ENCODE assay signal across 30 cellular contexts in genomic region chr11:65979261-65979759, GRCh38. TPM values are rescaled to one million over a fixed set of nuclear protein-coding genes. Genes with fewer than 3 reads are reported as not detected.
DNase-seq lines count a peak whose midpoint lies in the region; ATAC-seq, FAIRE-seq and TF ChIP-seq lines count a peak whose summit lies in the region.
"Had no signal": no experiment of that assay in that cellular context is flagged by ENCODE, and none has a peak within 500 bp of the region (broad histone marks: within the 10 kb centered on the region; RNA-seq: fewer than 3 reads in every experiment).

No MANE protein-coding gene starts in this region.

- peak overlapping the region; percentile 27 for H3K27ac Mint-ChIP-seq in activated CD4-positive, alpha-beta T cell treated with anti-CD3 and anti-CD28 coated beads, Interleukin-2, amount 10 ng/mL, durations not matched to agents 7 days and 5 days
- no peak overlapping the region for H3K27ac Mint-ChIP-seq in activated CD4-positive, alpha-beta T cell treated with anti-CD3 and anti-CD28 coated beads for 36 hours
- peak overlapping the region in 2 of 7 donors; percentile 40 to 54 for H3K27ac Mint-ChIP-seq in CD14-positive monocyte
- no peak overlapping the region for H3K27ac Mint-ChIP-seq in activated naive CD8-positive, alpha-beta T cell treated with anti-CD3 and anti-CD28 coated beads, Interleukin-2, amount 50 U/mL, for 24 hours
- H3K27ac Mint-ChIP-seq: CD4-positive, alpha-beta T cell; HFFc6 had no signal

- FAIRE-seq in K562 (lab: Jason Lieb, UNC) = no peak
- FAIRE-seq: G401.6 had no signal

- no peaks in the 10 kb centered on the region for H3K4me1 Mint-ChIP-seq in activated CD4-positive, alpha-beta T cell treated with anti-CD3 and anti-CD28 coated beads, Interleukin-2, amount 10 ng/mL, durations not matched to agents 7 days and 5 days
- no peaks in the 10 kb centered on the region for H3K4me1 Mint-ChIP-seq in activated CD4-positive, alpha-beta T cell treated with anti-CD3 and anti-CD28 coated beads for 36 hours
- no peaks in the 10 kb centered on the region for H3K4me1 Mint-ChIP-seq in CD14-positive monocyte
- H3K4me1 Mint-ChIP-seq in activated naive CD8-positive, alpha-beta T cell treated with anti-CD3 and anti-CD28 coated beads, Interleukin-2, amount 50 U/mL, for 24 hours = no peaks in the 10 kb centered on the region

- H3K27me3 Mint-ChIP-seq in activated CD4-positive, alpha-beta T cell treated with anti-CD3 and anti-CD28 coated beads, Interleukin-2, amount 10 ng/mL, durations not matched to agents 7 days and 5 days = no peaks in the 10 kb centered on the region
- H3K27me3 Mint-ChIP-seq in activated CD4-positive, alpha-beta T cell treated with anti-CD3 and anti-CD28 coated beads for 36 hours = no peaks in the 10 kb centered on the region
- peaks cover 0 to 4% (median 0%) of the 10 kb centered on the region in 3 donors for H3K27me3 Mint-ChIP-seq in CD14-positive monocyte (ENCODE audit: low read depth in 3 of 3)
- H3K27me3 Mint-ChIP-seq in activated naive CD8-positive, alpha-beta T cell treated with anti-CD3 and anti-CD28 coated beads, Interleukin-2, amount 50 U/mL, for 24 hours = no peaks in the 10 kb centered on the region
- H3K27me3 Mint-ChIP-seq: CD4-positive, alpha-beta T cell had no signal

- no peak for ATAC-seq in activated CD4-positive, alpha-beta T cell treated with anti-CD3 and anti-CD28 coated beads for 36 hours
- ATAC-seq in K562 = no peak
- no peak for ATAC-seq in activated naive CD8-positive, alpha-beta T cell treated with anti-CD3 and anti-CD28 coated beads, Interleukin-2, amount 50 U/mL, for 24 hours

- no peaks in the 10 kb centered on the region for H3K27me3 ChIP-seq in K562 (ENCODE audit: control insufficient read depth in 2 of 2, insufficient read depth in 2 of 2, low read length in 2 of 2)
- H3K27me3 ChIP-seq in osteoblast (ENCODE audit: insufficient read depth, low read length) = no peaks in the 10 kb centered on the region

- TSS peak; percentile 26 for BruUV-seq in K562 (replicated peaks; lab: Mats Ljungman, UMichigan)

- POLR2A ChIA-PET in activated CD4-positive, alpha-beta T cell treated with anti-CD3 and anti-CD28 coated beads, Interleukin-2, amount 10 ng/mL, durations not matched to agents 7 days and 5 days (lab: Charles Lee) = no interaction called here
- POLR2A ChIA-PET in activated CD4-positive, alpha-beta T cell treated with anti-CD3 and anti-CD28 coated beads for 36 hours (lab: Charles Lee) = no interaction called here
- POLR2A ChIA-PET in K562 (lab: Yijun Ruan, JAX) = interaction anchor here (0.5 to 1.0 kb wide), 2 partner anchors 85 to 108 kb away, joined by 3 read pairs; no protein-coding TSS in a partner anchor

- H2AFZ ChIP-seq in K562 (ENCODE audit: low read depth, low read length) (no peak overlapping the region), osteoblast (ENCODE audit: low read length) (no peak overlapping the region)

- no peak for TF ChIP-seq RAD21 in K562 (CRISPR knock-in tag; conservative IDR thresholded peaks at IDR 0.05 in 1 of 2, IDR thresholded peaks at IDR 0.05 in 1 of 2)

- H3K4me1 ChIP-seq in K562 (replicated peaks in 1 of 2; ENCODE audit: control insufficient read depth in 2 of 2, insufficient read depth in 2 of 2, low read length in 2 of 2) (peaks cover 0 to 26% of the 10 kb centered on the region in 2 experiments; a peak in 2 of 5 replicates), osteoblast (ENCODE audit: insufficient read depth, low read length) (no peaks in the 10 kb centered on the region)
- H3K4me1 ChIP-seq: HAP-1 had no signal

- intact Hi-C loops in activated CD4-positive, alpha-beta T cell treated with anti-CD3 and anti-CD28 coated beads for 36 hours (cut with DNase I, micrococcal nuclease) = no loop called here
- intact Hi-C loops in CD14-positive monocyte (cut with micrococcal nuclease) (no loop called here), K562 (cut with micrococcal nuclease) (no loop called here)

- H3K4me3 ChIP-seq in K562 (no peak overlapping the region), osteoblast (ENCODE audit: insufficient read depth, low read length) (no peak overlapping the region)
- H3K4me3 ChIP-seq: HAP-1 had no signal

- H3K9me3 ChIP-seq in K562 (replicated peaks; ENCODE audit: control insufficient read depth, insufficient read depth, low read depth, low read length) (no peaks in the 10 kb centered on the region), osteoblast (ENCODE audit: low read depth, low read length) (no peaks in the 10 kb centered on the region)
- H3K9me3 ChIP-seq: HAP-1 had no signal

- in situ Hi-C loops in K562 (cut with MboI) = no loop called here

- H4K20me1 ChIP-seq in K562 (replicated peaks; ENCODE audit: control insufficient read depth, insufficient read depth, low read length) (no peaks in the 10 kb centered on the region), osteoblast (ENCODE audit: insufficient read depth, low read length) (no peaks in the 10 kb centered on the region)

- DNase-seq in activated CD4-positive, alpha-beta T cell treated with anti-CD3 and anti-CD28 coated beads, Interleukin-2, amount 10 ng/mL, durations not matched to agents 7 days and 5 days = no peak
- no peak for DNase-seq in activated CD4-positive, alpha-beta T cell treated with anti-CD3 and anti-CD28 coated beads for 36 hours
- DNase-seq in CD14-positive monocyte (ENCODE audit: low spot score) (peak; percentile 32), K562 (ENCODE audit: extremely low read depth in 1 of 4, low spot score in 3 of 4) (no peak), osteoblast (ENCODE audit: insufficient read length, low spot score, missing footprints) (peak; percentile 18), Kasumi-1 (lab: John Stamatoyannopoulos, UW) (no peak), SHP77 (lab: John Stamatoyannopoulos, UW) (no peak)
- no peak for DNase-seq in activated naive CD8-positive, alpha-beta T cell treated with anti-CD3 and anti-CD28 coated beads, Interleukin-2, amount 50 U/mL, for 24 hours
- DNase-seq: 8988T; CD4-positive, alpha-beta T cell; COR-L47; DMS53; GOT3; HFFc6; IMR-90; NCI-H1048; NCI-H1417 treated with DMSO at 0.1 percent for 48 hours; NCI-H187; NCI-H2081 treated with DMSO at 0.1 percent for 48 hours; NCI-H2171; NCI-H345; NCI-H510A treated with DMSO at 0.1 percent for 48 hours; NCI-H748 treated with DMSO at 0.1 percent for 48 hours; SHP77 treated with DMSO at 0.1 percent for 48 hours; SW 1271 had no signal

- H3K36me3 Mint-ChIP-seq in activated CD4-positive, alpha-beta T cell treated with anti-CD3 and anti-CD28 coated beads, Interleukin-2, amount 10 ng/mL, durations not matched to agents 7 days and 5 days (ENCODE audit: low read depth) = peaks cover 29% of the 10 kb centered on the region
- peaks cover 26% of the 10 kb centered on the region for H3K36me3 Mint-ChIP-seq in activated CD4-positive, alpha-beta T cell treated with anti-CD3 and anti-CD28 coated beads for 36 hours (ENCODE audit: low read depth)
- H3K36me3 Mint-ChIP-seq in CD14-positive monocyte = peaks cover 41 to 61% of the 10 kb centered on the region in 2 donors
- H3K36me3 Mint-ChIP-seq in activated naive CD8-positive, alpha-beta T cell treated with anti-CD3 and anti-CD28 coated beads, Interleukin-2, amount 50 U/mL, for 24 hours (ENCODE audit: low read depth) = peaks cover 6% of the 10 kb centered on the region

- CTCF ChIA-PET in activated CD4-positive, alpha-beta T cell treated with anti-CD3 and anti-CD28 coated beads, Interleukin-2, amount 10 ng/mL, durations not matched to agents 7 days and 5 days (lab: Charles Lee) = interaction anchor here (1.1 to 2.2 kb wide), 5 partner anchors 9 to 273 kb away, joined by 3 to 11 read pairs (median 3); partner anchors contain the start of genes FIBP and MUS81
- CTCF ChIA-PET in activated CD4-positive, alpha-beta T cell treated with anti-CD3 and anti-CD28 coated beads for 36 hours (lab: Charles Lee) = no interaction called here
- CTCF ChIA-PET in K562 (lab: Yijun Ruan, JAX; ENCODE audit: low intra/inter-chr PET ratio) = no interaction called here

- peaks cover 39% of the 10 kb centered on the region; the same call in 2 of the 3 replicates for H3K36me3 ChIP-seq in K562 (ENCODE audit: control insufficient read depth, insufficient read depth, low read length)
- peaks cover 43% of the 10 kb centered on the region for H3K36me3 ChIP-seq in osteoblast (ENCODE audit: insufficient read depth, low read length)

- H3K79me2 ChIP-seq in K562 (ENCODE audit: control insufficient read depth, insufficient read depth, low read length) (no peaks in the 10 kb centered on the region), osteoblast (ENCODE audit: insufficient read depth, low read length) (no peaks in the 10 kb centered on the region)

- TF ChIP-seq POLR2A in K562 (conservative IDR thresholded peaks at IDR 0.05) = no peak

- no peaks in the 10 kb centered on the region for H3K9me3 Mint-ChIP-seq in activated CD4-positive, alpha-beta T cell treated with anti-CD3 and anti-CD28 coated beads, Interleukin-2, amount 10 ng/mL, durations not matched to agents 7 days and 5 days
- no peaks in the 10 kb centered on the region for H3K9me3 Mint-ChIP-seq in activated CD4-positive, alpha-beta T cell treated with anti-CD3 and anti-CD28 coated beads for 36 hours (ENCODE audit: low read depth)
- H3K9me3 Mint-ChIP-seq in CD14-positive monocyte = no peaks in the 10 kb centered on the region
- H3K9me3 Mint-ChIP-seq in activated naive CD8-positive, alpha-beta T cell treated with anti-CD3 and anti-CD28 coated beads, Interleukin-2, amount 50 U/mL, for 24 hours = no peaks in the 10 kb centered on the region
- H3K9me3 Mint-ChIP-seq: CD4-positive, alpha-beta T cell; HFFc6 had no signal

- no peaks in the 10 kb centered on the region for H3K9me1 ChIP-seq in K562 (ENCODE audit: control insufficient read depth, insufficient read depth, low read length)

- TF ChIP-seq EP300 in K562 (IDR thresholded peaks at IDR 0.05; ENCODE audit: low read length) = no peak

- WGBS in K562 (ENCODE audit: insufficient coverage, low coverage, missing lambda C conversion rate) = 84% methylated on average over 10 of the region's 10 CpGs

- no peak overlapping the region for H3K4me2 ChIP-seq in K562 (ENCODE audit: insufficient read depth, low read length)
- H3K4me2 ChIP-seq in osteoblast (ENCODE audit: insufficient read depth, low read length) = no peak overlapping the region
- H3K4me2 ChIP-seq: KMS-11 had no signal

- TF ChIP-seq CTCF in CD14-positive monocyte (IDR thresholded peaks at IDR 0.05) (no peak), K562 (IDR thresholded peaks at IDR 0.05 in 2 of 3, conservative IDR thresholded peaks at IDR 0.05 in 1 of 3; ENCODE audit: insufficient read depth in 2 of 3, low read depth in 1 of 3, low read length in 3 of 3) (no peak), osteoblast (IDR thresholded peaks at IDR 0.05; ENCODE audit: extremely low read depth, low read depth, low read length) (no peak)

- 0 out of 4 replicates have a peak overlapping the region, but pooled peaks of 1 of the 2 experiments have one; percentile 32 for H3K9ac ChIP-seq in K562 (ENCODE audit: insufficient read depth in 1 of 2, low read depth in 2 of 2, low read length in 2 of 2)
- H3K9ac ChIP-seq: KMS-11 had no signal

- H3K4me3 Mint-ChIP-seq in activated CD4-positive, alpha-beta T cell treated with anti-CD3 and anti-CD28 coated beads, Interleukin-2, amount 10 ng/mL, durations not matched to agents 7 days and 5 days = no peak overlapping the region
- no peak overlapping the region for H3K4me3 Mint-ChIP-seq in activated CD4-positive, alpha-beta T cell treated with anti-CD3 and anti-CD28 coated beads for 36 hours
- H3K4me3 Mint-ChIP-seq in CD14-positive monocyte = no peak overlapping the region
- no peak overlapping the region for H3K4me3 Mint-ChIP-seq in activated naive CD8-positive, alpha-beta T cell treated with anti-CD3 and anti-CD28 coated beads, Interleukin-2, amount 50 U/mL, for 24 hours
- H3K4me3 Mint-ChIP-seq: CD4-positive, alpha-beta T cell; HFFc6 had no signal

- no peak overlapping the region for H3K27ac ChIP-seq in K562 (ENCODE audit: extremely low read depth, low read depth, low read length)
- H3K27ac ChIP-seq in osteoblast (ENCODE audit: low read depth, low read length) = no peak overlapping the region
- H3K27ac ChIP-seq: KMS-11 had no signal

RNA-seq across cellular contexts. Expression of gene SART1, which starts 17.8 kb away (rescaled TPM):
- total RNA-seq in activated CD4-positive, alpha-beta T cell treated with anti-CD3 and anti-CD28 coated beads, Interleukin-2, amount 10 ng/mL, durations not matched to agents 7 days and 5 days = 10 to 100 TPM; 79.6 to 81.7 TPM
- 10 to 100 TPM; 54.7 to 84.5 TPM for total RNA-seq in activated CD4-positive, alpha-beta T cell treated with anti-CD3 and anti-CD28 coated beads for 36 hours
- polyA plus RNA-seq in CD14-positive monocyte (10 to 100 TPM in 1 of 2 donors, 1 to 10 TPM in 1; 8.9 to 16.1 TPM), K562 (2011; rRNA removed) (8.4 and 13.6 TPM in 2 replicates), K562 (2014; fragmentation: Illumina TruSeq; extraction: Trizol) (31.7 and 45.0 TPM in 2 replicates), K562 (2014; fragmentation: Nextera tagmentation; extraction: Ambion mirVana) (1 to 10 TPM; 4.8 to 7.2 TPM), K562 (2014; rRNA removed) (50.5 and 57.6 TPM in 2 replicates)
- 29.6 and 50.6 TPM in 2 replicates for total RNA-seq in K562 (2011; cell fraction: chromatin; rRNA removed; ENCODE audit: low replicate concordance)
- total RNA-seq in K562 (2011; cell fraction: nucleolus; rRNA removed) = 27.0 and 28.2 TPM in 2 replicates
- total RNA-seq in K562 (2011; cell fraction: nucleoplasm; rRNA removed) = 29.2 and 31.1 TPM in 2 replicates
- total RNA-seq in K562 (2014; rRNA removed) (84.1 and 124 TPM in 2 replicates), K562 (2014; rRNA removed; fragmentation: Illumina TruSeq; extraction: Trizol) (11.4 and 17.0 TPM in 2 replicates), K562 (2015; rRNA removed; fragmentation: Illumina TruSeq; extraction: Trizol) (31.7 and 32.0 TPM in 2 replicates), K562 (2021) (47.1 and 54.9 TPM in 2 replicates), osteoblast (22.4 and 25.3 TPM in 2 replicates)
- polyA plus RNA-seq in K562 (2011; cell fraction: cytosol; rRNA removed) = 9.7 and 11.8 TPM in 2 replicates
- 26.3 and 43.0 TPM in 2 replicates for polyA plus RNA-seq in K562 (2011; cell fraction: nucleus; rRNA removed)
- polyA plus RNA-seq in K562 (2012) = 46.2 and 56.2 TPM in 2 replicates
- 6.3 and 8.6 TPM in 2 replicates for polyA minus RNA-seq in K562 (2011; rRNA and poly(A)+ RNA removed)
- polyA minus RNA-seq in K562 (2011; cell fraction: cytosol; rRNA and poly(A)+ RNA removed) = 20.6 and 24.6 TPM in 2 replicates
- 7.9 and 14.9 TPM in 2 replicates for polyA minus RNA-seq in K562 (2011; cell fraction: nucleus; rRNA and poly(A)+ RNA removed)

RNA-seq across cellular contexts. Expression of gene EIF1AD, which starts 22.6 kb away (rescaled TPM):
- 10 to 100 TPM; 50.4 to 54.4 TPM for total RNA-seq in activated CD4-positive, alpha-beta T cell treated with anti-CD3 and anti-CD28 coated beads, Interleukin-2, amount 10 ng/mL, durations not matched to agents 7 days and 5 days
- total RNA-seq in activated CD4-positive, alpha-beta T cell treated with anti-CD3 and anti-CD28 coated beads for 36 hours = 10 to 100 TPM; 45.1 to 52.2 TPM
- polyA plus RNA-seq in CD14-positive monocyte (10 to 100 TPM; 16.4 to 18.2 TPM), K562 (2011; rRNA removed) (58.7 TPM in 2 replicates), K562 (2014; fragmentation: Illumina TruSeq; extraction: Trizol) (66.5 and 68.6 TPM in 2 replicates), K562 (2014; fragmentation: Nextera tagmentation; extraction: Ambion mirVana) (10 to 100 TPM; 66.9 to 98.8 TPM), K562 (2014; rRNA removed) (50.1 and 50.9 TPM in 2 replicates)
- total RNA-seq in K562 (2011; cell fraction: chromatin; rRNA removed; ENCODE audit: low replicate concordance) = 89.4 and 137 TPM in 2 replicates
- total RNA-seq in K562 (2011; cell fraction: nucleolus; rRNA removed) = 61.6 and 76.4 TPM in 2 replicates
- total RNA-seq in K562 (2011; cell fraction: nucleoplasm; rRNA removed) = 76.9 and 106 TPM in 2 replicates
- total RNA-seq in K562 (2014; rRNA removed) (58.7 and 63.5 TPM in 2 replicates), K562 (2014; rRNA removed; fragmentation: Illumina TruSeq; extraction: Trizol) (52.0 and 55.7 TPM in 2 replicates), K562 (2015; rRNA removed; fragmentation: Illumina TruSeq; extraction: Trizol) (54.6 and 57.2 TPM in 2 replicates), K562 (2021) (63.5 and 67.3 TPM in 2 replicates), osteoblast (28.6 and 31.2 TPM in 2 replicates)
- polyA plus RNA-seq in K562 (2011; cell fraction: cytosol; rRNA removed) = 56.6 and 67.7 TPM in 2 replicates
- polyA plus RNA-seq in K562 (2011; cell fraction: nucleus; rRNA removed) = 46.7 and 60.3 TPM in 2 replicates
- 28.4 and 45.6 TPM in 2 replicates for polyA plus RNA-seq in K562 (2012)
- 99.4 and 103 TPM in 2 replicates for polyA minus RNA-seq in K562 (2011; rRNA and poly(A)+ RNA removed)
- polyA minus RNA-seq in K562 (2011; cell fraction: cytosol; rRNA and poly(A)+ RNA removed) = 45.2 and 46.6 TPM in 2 replicates
- 27.7 and 37.1 TPM in 2 replicates for polyA minus RNA-seq in K562 (2011; cell fraction: nucleus; rRNA and poly(A)+ RNA removed)

RNA-seq across cellular contexts. Expression of gene BANF1, which starts 23.0 kb away (rescaled TPM):
- 100 to 1,000 TPM; 223 to 236 TPM for total RNA-seq in activated CD4-positive, alpha-beta T cell treated with anti-CD3 and anti-CD28 coated beads, Interleukin-2, amount 10 ng/mL, durations not matched to agents 7 days and 5 days
- 100 to 1,000 TPM; 233 to 293 TPM for total RNA-seq in activated CD4-positive, alpha-beta T cell treated with anti-CD3 and anti-CD28 coated beads for 36 hours
- polyA plus RNA-seq in CD14-positive monocyte = 100 to 1,000 TPM; 142 to 175 TPM
- total RNA-seq in K562 (2011; cell fraction: chromatin; rRNA removed; ENCODE audit: low replicate concordance) = 25.3 and 48.9 TPM in 2 replicates
- 39.3 and 51.5 TPM in 2 replicates for total RNA-seq in K562 (2011; cell fraction: nucleolus; rRNA removed)
- total RNA-seq in K562 (2011; cell fraction: nucleoplasm; rRNA removed) = 50.8 and 78.0 TPM in 2 replicates
- 108 and 137 TPM in 2 replicates for total RNA-seq in K562 (2014; rRNA removed)
- 123 and 126 TPM in 2 replicates for total RNA-seq in K562 (2014; rRNA removed; fragmentation: Illumina TruSeq; extraction: Trizol)
- 117 and 123 TPM in 2 replicates for total RNA-seq in K562 (2015; rRNA removed; fragmentation: Illumina TruSeq; extraction: Trizol)
- 285 and 295 TPM in 2 replicates for total RNA-seq in K562 (2021)
- polyA plus RNA-seq in K562 (2011; rRNA removed) = 160 and 218 TPM in 2 replicates
- 292 and 374 TPM in 2 replicates for polyA plus RNA-seq in K562 (2011; cell fraction: cytosol; rRNA removed)
- 107 and 151 TPM in 2 replicates for polyA plus RNA-seq in K562 (2011; cell fraction: nucleus; rRNA removed)
- polyA plus RNA-seq in K562 (2012) = 188 and 324 TPM in 2 replicates
- polyA plus RNA-seq in K562 (2014; fragmentation: Illumina TruSeq; extraction: Trizol) = 413 and 508 TPM in 2 replicates
- 100 to 1,000 TPM; 631 to 651 TPM for polyA plus RNA-seq in K562 (2014; fragmentation: Nextera tagmentation; extraction: Ambion mirVana)
- polyA plus RNA-seq in K562 (2014; rRNA removed) = 226 and 263 TPM in 2 replicates
- polyA minus RNA-seq in K562 (2011; rRNA and poly(A)+ RNA removed) = 92.4 and 96.0 TPM in 2 replicates
- 40.0 and 64.2 TPM in 2 replicates for polyA minus RNA-seq in K562 (2011; cell fraction: cytosol; rRNA and poly(A)+ RNA removed)
- 18.3 and 29.5 TPM in 2 replicates for polyA minus RNA-seq in K562 (2011; cell fraction: nucleus; rRNA and poly(A)+ RNA removed)
- total RNA-seq in osteoblast = 14.5 and 14.7 TPM in 2 replicates

RNA-seq across cellular contexts. Expression of gene CST6, which starts 32.5 kb away (rescaled TPM):
- not detected for total RNA-seq in activated CD4-positive, alpha-beta T cell treated with anti-CD3 and anti-CD28 coated beads, Interleukin-2, amount 10 ng/mL, durations not matched to agents 7 days and 5 days
- total RNA-seq in activated CD4-positive, alpha-beta T cell treated with anti-CD3 and anti-CD28 coated beads for 36 hours = not detected
- polyA plus RNA-seq in CD14-positive monocyte (under 1 TPM in 1 of 2 donors, not detected in 1; 0.41 TPM), K562 (2011; rRNA removed) (not detected in 2 replicates), K562 (2014; fragmentation: Illumina TruSeq; extraction: Trizol) (not detected in 2 replicates), K562 (2014; fragmentation: Nextera tagmentation; extraction: Ambion mirVana) (not detected), K562 (2014; rRNA removed) (not detected in 2 replicates)
- not detected in 2 replicates for total RNA-seq in K562 (2011; cell fraction: chromatin; rRNA removed; ENCODE audit: low replicate concordance)
- not detected in 2 replicates for total RNA-seq in K562 (2011; cell fraction: nucleolus; rRNA removed)
- not detected in 2 replicates for total RNA-seq in K562 (2011; cell fraction: nucleoplasm; rRNA removed)
- total RNA-seq in K562 (2014; rRNA removed) (not detected in 2 replicates), K562 (2014; rRNA removed; fragmentation: Illumina TruSeq; extraction: Trizol) (not detected in 2 replicates), K562 (2015; rRNA removed; fragmentation: Illumina TruSeq; extraction: Trizol) (not detected in 2 replicates), K562 (2021) (not detected in 2 replicates), osteoblast (1.8 and 2.9 TPM in 2 replicates)
- not detected in 2 replicates for polyA plus RNA-seq in K562 (2011; cell fraction: cytosol; rRNA removed)
- polyA plus RNA-seq in K562 (2011; cell fraction: nucleus; rRNA removed) = not detected in 2 replicates
- polyA plus RNA-seq in K562 (2012) = not detected in 2 replicates
- polyA minus RNA-seq in K562 (2011; rRNA and poly(A)+ RNA removed) = not detected in 2 replicates
- polyA minus RNA-seq in K562 (2011; cell fraction: cytosol; rRNA and poly(A)+ RNA removed) = not detected in 2 replicates
- not detected in 2 replicates for polyA minus RNA-seq in K562 (2011; cell fraction: nucleus; rRNA and poly(A)+ RNA removed)
- total RNA-seq: CD4-positive, alpha-beta T cell had no signal

RNA-seq across cellular contexts. Expression of gene TSGA10IP, which starts 34.0 kb away (rescaled TPM):
- not detected for total RNA-seq in activated CD4-positive, alpha-beta T cell treated with anti-CD3 and anti-CD28 coated beads, Interleukin-2, amount 10 ng/mL, durations not matched to agents 7 days and 5 days
- not detected for total RNA-seq in activated CD4-positive, alpha-beta T cell treated with anti-CD3 and anti-CD28 coated beads for 36 hours
- polyA plus RNA-seq in CD14-positive monocyte (under 1 TPM in 1 of 2 donors, not detected in 1; 0.67 TPM), K562 (2011; rRNA removed) (not detected in 2 replicates), K562 (2014; fragmentation: Illumina TruSeq; extraction: Trizol) (not detected in 2 replicates), K562 (2014; fragmentation: Nextera tagmentation; extraction: Ambion mirVana) (not detected), K562 (2014; rRNA removed) (not detected in 2 replicates)
- total RNA-seq in K562 (2011; cell fraction: chromatin; rRNA removed; ENCODE audit: low replicate concordance) = not detected in 2 replicates
- total RNA-seq in K562 (2011; cell fraction: nucleolus; rRNA removed) = not detected in 2 replicates
- total RNA-seq in K562 (2011; cell fraction: nucleoplasm; rRNA removed) = not detected in 2 replicates
- total RNA-seq in K562 (2014; rRNA removed) (not detected in 2 replicates), K562 (2014; rRNA removed; fragmentation: Illumina TruSeq; extraction: Trizol) (not detected in 2 replicates), K562 (2015; rRNA removed; fragmentation: Illumina TruSeq; extraction: Trizol) (not detected in 2 replicates), K562 (2021) (not detected in 2 replicates), osteoblast (not detected in 2 replicates)
- not detected in 2 replicates for polyA plus RNA-seq in K562 (2011; cell fraction: cytosol; rRNA removed)
- polyA plus RNA-seq in K562 (2011; cell fraction: nucleus; rRNA removed) = not detected in 2 replicates
- polyA plus RNA-seq in K562 (2012) = not detected in 2 replicates
- polyA minus RNA-seq in K562 (2011; rRNA and poly(A)+ RNA removed) = not detected in 2 replicates
- polyA minus RNA-seq in K562 (2011; cell fraction: cytosol; rRNA and poly(A)+ RNA removed) = not detected in 2 replicates
- polyA minus RNA-seq in K562 (2011; cell fraction: nucleus; rRNA and poly(A)+ RNA removed) = not detected in 2 replicates
- total RNA-seq: CD4-positive, alpha-beta T cell; IMR-90; RPMI7951 had no signal
- polyA plus RNA-seq: BJ had no signal

Comparison
In these comparisons a context has a peak if more than half of its experiments do, and no peak if none do; other contexts are left out.
1. DNase-seq: peak in CD14-positive monocyte (single experiment) and osteoblast (single experiment); none in activated CD4-positive, alpha-beta T cell treated with anti-CD3 and anti-CD28 coated beads, Interleukin-2, amount 10 ng/mL, durations not matched to agents 7 days and 5 days (single experiment), activated CD4-positive, alpha-beta T cell treated with anti-CD3 and anti-CD28 coated beads for 36 hours (single experiment), K562 (0 of 4), activated naive CD8-positive, alpha-beta T cell treated with anti-CD3 and anti-CD28 coated beads, Interleukin-2, amount 50 U/mL, for 24 hours (single experiment), Kasumi-1 (0 of 2) and SHP77 (0 of 2).